In genomic region chr19:6059396-6059947, GRCh38 we compare ENCODE assay signal across 16 cellular contexts. TPM values are rescaled to one million over a fixed set of nuclear protein-coding genes. Genes with fewer than 3 reads are reported as not detected.
DNase-seq lines count a peak whose midpoint lies in the region; ATAC-seq and TF ChIP-seq lines count a peak whose summit lies in the region.
"Had no signal": no experiment of that assay in that cellular context is flagged by ENCODE, and none has a peak within 500 bp of the region (broad histone marks: within the 10 kb centered on the region; RNA-seq: fewer than 3 reads in every experiment).

No MANE protein-coding gene starts in this region.

- H3K4me1 ChIP-seq in mammary epithelial cell (ENCODE audit: insufficient read depth, low read length) (peaks cover 75% of the 10 kb centered on the region), neutrophil (ENCODE audit: control insufficient read depth in 1 of 2, insufficient read depth in 1 of 2, low read depth in 1 of 2, low read length in 1 of 2) (peaks cover 80 to 87% of the 10 kb centered on the region in 2 experiments), upper lobe of right lung (peaks cover 82% of the 10 kb centered on the region)

- no peaks in the 10 kb centered on the region for H3K9me3 Mint-ChIP-seq in MCF 10A (ENCODE audit: unreplicated experiment)
- no peaks in the 10 kb centered on the region for H3K9me3 Mint-ChIP-seq in dendritic cell treated with granulocyte-macrophage colony-stimulating factor and Interleukin-4, amounts not matched to agents 40 ng/mL and 50 ng/mL, for 4 days
- no peaks in the 10 kb centered on the region for H3K9me3 Mint-ChIP-seq in activated T-helper 2 cell treated with anti-CD3 and anti-CD28 coated beads, Interferon-gamma antibody, Interleukin-2, Interleukin-4, amounts not matched to agents 10 μg/mL and 5 μg/mL and 100 μg/mL, durations not matched to agents 14 hours and 24 hours and 36 hours

- intact Hi-C loops in MCF 10A (cut with micrococcal nuclease): no loop called here
- intact Hi-C loops in mammary epithelial cell (cut with micrococcal nuclease): loop anchor here (10.0 kb wide), 1 partner anchor 805 kb away; no protein-coding TSS in a partner anchor
- intact Hi-C loops in dendritic cell treated with granulocyte-macrophage colony-stimulating factor and Interleukin-4, amounts not matched to agents 40 ng/mL and 50 ng/mL, for 4 days (cut with micrococcal nuclease): loop anchor here (5.0 kb wide), 1 partner anchor 43 kb away; no protein-coding TSS in a partner anchor
- intact Hi-C loops in upper lobe of right lung (cut with DNase I): no loop called here
- intact Hi-C loops in activated T-helper 2 cell treated with anti-CD3 and anti-CD28 coated beads, Interferon-gamma antibody, Interleukin-2, Interleukin-4, amounts not matched to agents 10 μg/mL and 5 μg/mL and 100 μg/mL, durations not matched to agents 14 hours and 24 hours and 36 hours (cut with micrococcal nuclease): no loop called here

- peaks cover 48% of the 10 kb centered on the region for H3K79me2 ChIP-seq in mammary epithelial cell (ENCODE audit: insufficient read depth, low read length)

- H3K27ac ChIP-seq in mammary epithelial cell (ENCODE audit: insufficient read depth, low read depth, low read length): no peak overlapping the region
- peak overlapping the region; percentile 48 for H3K27ac ChIP-seq in neutrophil
- H3K27ac ChIP-seq in upper lobe of right lung: peak overlapping the region; percentile 86
- H3K27ac ChIP-seq: right lobe of liver, SJSA1 had no signal

- no peak for ATAC-seq in upper lobe of right lung
- ATAC-seq: right lobe of liver had no signal

- H3K36me3 ChIP-seq in mammary epithelial cell (ENCODE audit: insufficient read depth, low read length): no peaks in the 10 kb centered on the region
- no peaks in the 10 kb centered on the region for H3K36me3 ChIP-seq in neutrophil
- no peaks in the 10 kb centered on the region for H3K36me3 ChIP-seq in upper lobe of right lung
- H3K36me3 ChIP-seq: right lobe of liver, SJSA1 had no signal

- WGBS in mammary epithelial cell (ENCODE audit: low coverage, missing lambda C conversion rate): 64% methylated on average over 6 of the region's 6 CpGs

- TF ChIP-seq CTCF in MCF 10A (IDR thresholded peaks at IDR 0.05; ENCODE audit: unreplicated experiment): no peak
- TF ChIP-seq CTCF in mammary epithelial cell (conservative IDR thresholded peaks at IDR 0.05 in 1 of 2, IDR thresholded peaks at IDR 0.05 in 1 of 2; ENCODE audit: extremely low read depth in 1 of 2, insufficient read depth in 1 of 2, low read depth in 1 of 2, low read length in 2 of 2): no peak
- no peak for TF ChIP-seq CTCF in neutrophil (IDR thresholded peaks at IDR 0.05)
- no peak for TF ChIP-seq CTCF in upper lobe of right lung (IDR thresholded peaks at IDR 0.05)

- H3K9ac ChIP-seq in mammary epithelial cell (ENCODE audit: insufficient read depth, low read length): no peak overlapping the region

- in situ Hi-C loops in mammary epithelial cell (cut with MboI; ENCODE audit: low sequenced_read_pairs in 2 of 2): loop anchor here in 1 of 2 donors (5.0 kb wide), 1 partner anchor 48 kb away; no protein-coding TSS in a partner anchor

- H3K27me3 Mint-ChIP-seq in MCF 10A (ENCODE audit: insufficient read depth, unreplicated experiment): no peaks in the 10 kb centered on the region
- H3K27me3 Mint-ChIP-seq in dendritic cell treated with granulocyte-macrophage colony-stimulating factor and Interleukin-4, amounts not matched to agents 40 ng/mL and 50 ng/mL, for 4 days: no peaks in the 10 kb centered on the region
- no peaks in the 10 kb centered on the region for H3K27me3 Mint-ChIP-seq in activated T-helper 2 cell treated with anti-CD3 and anti-CD28 coated beads, Interferon-gamma antibody, Interleukin-2, Interleukin-4, amounts not matched to agents 10 μg/mL and 5 μg/mL and 100 μg/mL, durations not matched to agents 14 hours and 24 hours and 36 hours (ENCODE audit: low read depth)

- DNase-seq in MCF 10A (ENCODE audit: unreplicated experiment) (no peak), mammary epithelial cell (no peak), upper lobe of right lung (no peak), retina (no peak), NCI-H510A (lab: John Stamatoyannopoulos, UW) (no peak)
- no peak for DNase-seq in activated T-helper 2 cell treated with anti-CD3 and anti-CD28 coated beads, Interferon-gamma antibody, Interleukin-2, Interleukin-4, amounts not matched to agents 10 μg/mL and 5 μg/mL and 100 μg/mL, durations not matched to agents 14 hours and 24 hours and 36 hours (ENCODE audit: low spot score)
- DNase-seq: cerebellar nuclear complex; MM.1S; NCI-H1930; NCI-H524; stimulated activated CD4-positive, alpha-beta T cell treated with anti-CD3 and anti-CD28 coated beads, Interleukin-2, amount 100 ng/mL, for 48 hours; T1000 had no signal

- H2AFZ ChIP-seq in mammary epithelial cell (ENCODE audit: low read depth, low read length): no peak overlapping the region

- POLR2A ChIA-PET in MCF 10A (lab: Yijun Ruan, JAX): interaction anchor here (1.0 to 7.4 kb wide), 3 partner anchors 33 to 66 kb away, joined by 3 to 125 read pairs (median 16); no protein-coding TSS in a partner anchor

- peaks cover 12% of the 10 kb centered on the region for H3K36me3 Mint-ChIP-seq in MCF 10A (ENCODE audit: insufficient read depth, unreplicated experiment)
- H3K36me3 Mint-ChIP-seq in dendritic cell treated with granulocyte-macrophage colony-stimulating factor and Interleukin-4, amounts not matched to agents 40 ng/mL and 50 ng/mL, for 4 days (ENCODE audit: low read depth): no peaks in the 10 kb centered on the region
- H3K36me3 Mint-ChIP-seq in activated T-helper 2 cell treated with anti-CD3 and anti-CD28 coated beads, Interferon-gamma antibody, Interleukin-2, Interleukin-4, amounts not matched to agents 10 μg/mL and 5 μg/mL and 100 μg/mL, durations not matched to agents 14 hours and 24 hours and 36 hours (ENCODE audit: low read depth): no peaks in the 10 kb centered on the region

- dilution Hi-C loops in mammary epithelial cell (cut with HindIII; ENCODE audit: low sequenced_read_pairs): no loop called here

- H3K9me3 ChIP-seq in mammary epithelial cell (replicated peaks; ENCODE audit: insufficient read depth, low read length) (no peaks in the 10 kb centered on the region), neutrophil (no peaks in the 10 kb centered on the region), upper lobe of right lung (no peaks in the 10 kb centered on the region)
- H3K9me3 ChIP-seq: right lobe of liver, SJSA1 had no signal

- BruUV-seq in MCF 10A (replicated peaks; lab: Mats Ljungman, UMichigan) (no TSS peak), mammary epithelial cell (replicated peaks; lab: Mats Ljungman, UMichigan) (no TSS peak)

- no peak overlapping the region for H3K4me3 Mint-ChIP-seq in MCF 10A (ENCODE audit: unreplicated experiment)
- no peak overlapping the region for H3K4me3 Mint-ChIP-seq in dendritic cell treated with granulocyte-macrophage colony-stimulating factor and Interleukin-4, amounts not matched to agents 40 ng/mL and 50 ng/mL, for 4 days
- H3K4me3 Mint-ChIP-seq in activated T-helper 2 cell treated with anti-CD3 and anti-CD28 coated beads, Interferon-gamma antibody, Interleukin-2, Interleukin-4, amounts not matched to agents 10 μg/mL and 5 μg/mL and 100 μg/mL, durations not matched to agents 14 hours and 24 hours and 36 hours (ENCODE audit: low read depth): no peak overlapping the region

- CTCF ChIA-PET in MCF 10A (lab: Yijun Ruan, JAX): interaction anchor here (0.6 to 1.1 kb wide), 2 partner anchors 10 to 65 kb away, joined by 3 to 4 read pairs; no protein-coding TSS in a partner anchor
- CTCF ChIA-PET in mammary epithelial cell (lab: Charles Lee; ENCODE audit: low non-redundant PET): no interaction called here

- H3K27me3 ChIP-seq in mammary epithelial cell (ENCODE audit: insufficient read depth, low read length): no peaks in the 10 kb centered on the region
- H3K27me3 ChIP-seq in neutrophil: no peaks in the 10 kb centered on the region
- no peaks in the 10 kb centered on the region for H3K27me3 ChIP-seq in upper lobe of right lung
- H3K27me3 ChIP-seq: right lobe of liver, SJSA1 had no signal

- no peaks in the 10 kb centered on the region for H4K20me1 ChIP-seq in mammary epithelial cell (ENCODE audit: insufficient read depth, low read length)

- H3K4me1 Mint-ChIP-seq in MCF 10A (ENCODE audit: insufficient read depth, unreplicated experiment): peaks cover 56% of the 10 kb centered on the region
- peaks cover 91% of the 10 kb centered on the region for H3K4me1 Mint-ChIP-seq in dendritic cell treated with granulocyte-macrophage colony-stimulating factor and Interleukin-4, amounts not matched to agents 40 ng/mL and 50 ng/mL, for 4 days (ENCODE audit: low read depth)
- H3K4me1 Mint-ChIP-seq in activated T-helper 2 cell treated with anti-CD3 and anti-CD28 coated beads, Interferon-gamma antibody, Interleukin-2, Interleukin-4, amounts not matched to agents 10 μg/mL and 5 μg/mL and 100 μg/mL, durations not matched to agents 14 hours and 24 hours and 36 hours (ENCODE audit: low read depth): peaks cover 52% of the 10 kb centered on the region

- peak overlapping the region; percentile 87 for H3K27ac Mint-ChIP-seq in MCF 10A (ENCODE audit: low read depth, unreplicated experiment)
- peak overlapping the region; percentile 92 for H3K27ac Mint-ChIP-seq in dendritic cell treated with granulocyte-macrophage colony-stimulating factor and Interleukin-4, amounts not matched to agents 40 ng/mL and 50 ng/mL, for 4 days
- no peak overlapping the region for H3K27ac Mint-ChIP-seq in activated T-helper 2 cell treated with anti-CD3 and anti-CD28 coated beads, Interferon-gamma antibody, Interleukin-2, Interleukin-4, amounts not matched to agents 10 μg/mL and 5 μg/mL and 100 μg/mL, durations not matched to agents 14 hours and 24 hours and 36 hours

- no peak overlapping the region for H3K4me2 ChIP-seq in mammary epithelial cell (ENCODE audit: insufficient read depth, low read depth, low read length)

- H3K4me3 ChIP-seq in mammary epithelial cell (replicated peaks in 1 of 3; ENCODE audit: insufficient read depth in 1 of 3, low read depth in 2 of 3, low read length in 3 of 3) (no peak overlapping the region), neutrophil (ENCODE audit: low read depth in 1 of 2, low read length in 1 of 2) (no peak overlapping the region), upper lobe of right lung (no peak overlapping the region)
- H3K4me3 ChIP-seq: right lobe of liver, SJSA1 had no signal

RNA-seq across cellular contexts. Expression of gene RFX2, which starts 50.8 kb away (rescaled TPM):
- total RNA-seq in MCF 10A (2022): 9.9 and 10.7 TPM in 2 replicates
- total RNA-seq in mammary epithelial cell: 10 to 100 TPM in 1 of 2 donors, 1 to 10 TPM in 1; 6.5 to 15.6 TPM
- 8.2 TPM for polyA plus RNA-seq in mammary epithelial cell
- polyA minus RNA-seq in mammary epithelial cell: 48.1 TPM
- 11.7 TPM for total RNA-seq in upper lobe of right lung
- total RNA-seq in activated T-helper 2 cell treated with anti-CD3 and anti-CD28 coated beads, Interferon-gamma antibody, Interleukin-2, Interleukin-4, amounts not matched to agents 10 μg/mL and 5 μg/mL and 100 μg/mL, durations not matched to agents 14 hours and 24 hours and 36 hours: 8.7 and 12.5 TPM in 2 replicates

Comparison
In these comparisons a context has a peak if more than half of its experiments do, and no peak if none do; other contexts are left out.
1. intact Hi-C loops: an anchor here in mammary epithelial cell (10.0 kb wide) and dendritic cell treated with granulocyte-macrophage colony-stimulating factor and Interleukin-4, amounts not matched to agents 40 ng/mL and 50 ng/mL, for 4 days (5.0 kb wide); none called in MCF 10A, upper lobe of right lung and activated T-helper 2 cell treated with anti-CD3 and anti-CD28 coated beads, Interferon-gamma antibody, Interleukin-2, Interleukin-4, amounts not matched to agents 10 μg/mL and 5 μg/mL and 100 μg/mL, durations not matched to agents 14 hours and 24 hours and 36 hours.